15 cellular contexts compared by ENCODE assay signal in genomic region chr9:130576176-130576575, GRCh38. TPM values are rescaled to one million over a fixed set of nuclear protein-coding genes. Genes with fewer than 3 reads are reported as not detected.
DNase-seq lines count a peak whose midpoint lies in the region; ATAC-seq, FAIRE-seq and TF ChIP-seq lines count a peak whose summit lies in the region.
"Had no signal": no experiment of that assay in that cellular context is flagged by ENCODE, and none has a peak within 500 bp of the region (broad histone marks: within the 10 kb centered on the region; RNA-seq: fewer than 3 reads in every experiment).

No MANE protein-coding gene starts in this region.

- no peak overlapping the region for H3K27ac Mint-ChIP-seq in activated T-helper 1 cell treated with anti-CD3 and anti-CD28 coated beads, Interleukin-12 subunit alpha, Interleukin-12 subunit beta, Interleukin-2, Interleukin-4 antibody, amounts not matched to agents 30 ng/mL and 10 ng/mL and 1 ng/mL, durations not matched to agents 14 hours and 24 hours and 36 hours
- H3K27ac Mint-ChIP-seq: CD8-positive, alpha-beta T cell had no signal

- H3K27me3 ChIP-seq in K562 (ENCODE audit: control insufficient read depth in 2 of 2, insufficient read depth in 2 of 2, low read length in 2 of 2) (no peaks in the 10 kb centered on the region), thyroid gland (no peaks in the 10 kb centered on the region)

- H3K27ac ChIP-seq in K562 (ENCODE audit: extremely low read depth, low read depth, low read length), result peak overlapping the region; percentile 49; the same call in 2 of the 3 replicates
- H3K27ac ChIP-seq in thyroid gland, result peak overlapping the region; percentile 16 to 27 (median 21)
- H3K27ac ChIP-seq: RWPE1 had no signal

- BruUV-seq in K562 (replicated peaks; lab: Mats Ljungman, UMichigan), result no TSS peak

- H3K4me3 ChIP-seq in NB4 (ENCODE audit: low read depth, low read length), result no peak overlapping the region
- no peak overlapping the region for H3K4me3 ChIP-seq in K562
- no peak overlapping the region for H3K4me3 ChIP-seq in thyroid gland (replicated peaks in 1 of 3)

- intact Hi-C loops in left ventricle myocardium superior (cut with micrococcal nuclease), result no loop called here
- intact Hi-C loops in Right ventricle myocardium superior (cut with DNase I), result no loop called here
- intact Hi-C loops in K562 (cut with micrococcal nuclease), result loop anchor here (5.0 kb wide), 2 partner anchors 39 to 94 kb away; no protein-coding TSS in a partner anchor
- intact Hi-C loops in thyroid gland (cut with DNase I), result no loop called here
- intact Hi-C loops in activated T-helper 1 cell treated with anti-CD3 and anti-CD28 coated beads, Interleukin-12 subunit alpha, Interleukin-12 subunit beta, Interleukin-2, Interleukin-4 antibody, amounts not matched to agents 30 ng/mL and 10 ng/mL and 1 ng/mL, durations not matched to agents 14 hours and 24 hours and 36 hours (cut with micrococcal nuclease), result loop anchor here (5.0 to 10.0 kb wide), 2 partner anchors 136 to 549 kb away; partner anchors contain the start of gene NUP214

- H3K4me2 ChIP-seq in K562 (ENCODE audit: insufficient read depth, low read length), result peak overlapping the region; percentile 70

- TF ChIP-seq EP300 in K562 (IDR thresholded peaks at IDR 0.05; ENCODE audit: low read length), result peak; percentile 33; the same call in 1 of the 2 replicates

- peaks cover 8% of the 10 kb centered on the region for H3K36me3 ChIP-seq in K562 (ENCODE audit: control insufficient read depth, insufficient read depth, low read length)
- H3K36me3 ChIP-seq in thyroid gland, result no peaks in the 10 kb centered on the region

- DNase-seq in left ventricle myocardium superior (no peak), Right ventricle myocardium superior (no peak), NB4 (ENCODE audit: low read depth) (peak; percentile 10), K562 (ENCODE audit: extremely low read depth in 1 of 4, low spot score in 3 of 4) (peak in 2 of 4 experiments; percentile 49 to 59), thyroid gland (no peak), NCI-H146 (lab: John Stamatoyannopoulos, UW) (no peak)
- DNase-seq in activated T-helper 1 cell treated with anti-CD3 and anti-CD28 coated beads, Interleukin-12 subunit alpha, Interleukin-12 subunit beta, Interleukin-2, Interleukin-4 antibody, amounts not matched to agents 30 ng/mL and 10 ng/mL and 1 ng/mL, durations not matched to agents 14 hours and 24 hours and 36 hours (ENCODE audit: low spot score), result no peak
- DNase-seq: CD8-positive, alpha-beta T cell; IMR-90; NCI-H1092 treated with DMSO at 0.1 percent for 48 hours; NCI-H187; NCI-H446; NCI-H774 had no signal

- ATAC-seq in left ventricle myocardium superior (peak; percentile 18), Right ventricle myocardium superior (ENCODE audit: poor library complexity) (no peak), K562 (peak; percentile 32)
- ATAC-seq: CD8-positive, alpha-beta T cell had no signal

- H3K9me3 ChIP-seq in K562 (replicated peaks; ENCODE audit: control insufficient read depth, insufficient read depth, low read depth, low read length) (no peaks in the 10 kb centered on the region), thyroid gland (no peaks in the 10 kb centered on the region)

- H3K79me2 ChIP-seq in K562 (ENCODE audit: control insufficient read depth, insufficient read depth, low read length), result peaks cover 33% of the 10 kb centered on the region

- no peaks in the 10 kb centered on the region for H3K9me1 ChIP-seq in K562 (ENCODE audit: control insufficient read depth, insufficient read depth, low read length)

- H3K9me3 Mint-ChIP-seq in activated T-helper 1 cell treated with anti-CD3 and anti-CD28 coated beads, Interleukin-12 subunit alpha, Interleukin-12 subunit beta, Interleukin-2, Interleukin-4 antibody, amounts not matched to agents 30 ng/mL and 10 ng/mL and 1 ng/mL, durations not matched to agents 14 hours and 24 hours and 36 hours, result no peaks in the 10 kb centered on the region
- H3K9me3 Mint-ChIP-seq: CD8-positive, alpha-beta T cell had no signal

- H3K9ac ChIP-seq in K562 (ENCODE audit: insufficient read depth in 1 of 2, low read depth in 2 of 2, low read length in 2 of 2), result peak overlapping the region in 1 of 2 experiments; percentile 52; a peak in 2 of 4 replicates

- POLR2A ChIA-PET in K562 (lab: Yijun Ruan, JAX), result interaction anchor here (0.6 to 1.7 kb wide), 3 partner anchors 12 to 41 kb away, joined by 3 to 5 read pairs (median 3); no protein-coding TSS in a partner anchor

- H4K20me1 ChIP-seq in K562 (replicated peaks; ENCODE audit: control insufficient read depth, insufficient read depth, low read length), result no peaks in the 10 kb centered on the region; the same call in none of the 2 replicates

- CTCF ChIA-PET in K562 (lab: Yijun Ruan, JAX; ENCODE audit: low intra/inter-chr PET ratio), result no interaction called here

- WGBS in K562 (ENCODE audit: insufficient coverage, low coverage, missing lambda C conversion rate), result 2% methylated on average over 4 of the region's 4 CpGs
- WGBS in thyroid gland, 2 donors, result 71 to 82% methylated on average over 4 of the region's 4 CpGs

- peak; percentile 80 for FAIRE-seq in K562 (lab: Jason Lieb, UNC)
- FAIRE-seq: H54 had no signal

- TF ChIP-seq POLR2A in NB4 (IDR thresholded peaks at IDR 0.05; ENCODE audit: extremely low read depth, insufficient read length) (no peak), K562 (conservative IDR thresholded peaks at IDR 0.05) (no peak), thyroid gland (IDR thresholded peaks at IDR 0.05) (no peak)

- no peaks in the 10 kb centered on the region for H3K36me3 Mint-ChIP-seq in activated T-helper 1 cell treated with anti-CD3 and anti-CD28 coated beads, Interleukin-12 subunit alpha, Interleukin-12 subunit beta, Interleukin-2, Interleukin-4 antibody, amounts not matched to agents 30 ng/mL and 10 ng/mL and 1 ng/mL, durations not matched to agents 14 hours and 24 hours and 36 hours (ENCODE audit: low read depth)

- H3K27me3 Mint-ChIP-seq in activated T-helper 1 cell treated with anti-CD3 and anti-CD28 coated beads, Interleukin-12 subunit alpha, Interleukin-12 subunit beta, Interleukin-2, Interleukin-4 antibody, amounts not matched to agents 30 ng/mL and 10 ng/mL and 1 ng/mL, durations not matched to agents 14 hours and 24 hours and 36 hours (ENCODE audit: insufficient read depth), result peaks cover 2% of the 10 kb centered on the region

- peak overlapping the region; percentile 91 for H2AFZ ChIP-seq in K562 (ENCODE audit: low read depth, low read length)

- in situ Hi-C loops in K562 (cut with MboI), result no loop called here

- H3K4me1 Mint-ChIP-seq in activated T-helper 1 cell treated with anti-CD3 and anti-CD28 coated beads, Interleukin-12 subunit alpha, Interleukin-12 subunit beta, Interleukin-2, Interleukin-4 antibody, amounts not matched to agents 30 ng/mL and 10 ng/mL and 1 ng/mL, durations not matched to agents 14 hours and 24 hours and 36 hours (ENCODE audit: low read depth), result peaks cover 20% of the 10 kb centered on the region

- H3K4me3 Mint-ChIP-seq in activated T-helper 1 cell treated with anti-CD3 and anti-CD28 coated beads, Interleukin-12 subunit alpha, Interleukin-12 subunit beta, Interleukin-2, Interleukin-4 antibody, amounts not matched to agents 30 ng/mL and 10 ng/mL and 1 ng/mL, durations not matched to agents 14 hours and 24 hours and 36 hours, result no peak overlapping the region
- H3K4me3 Mint-ChIP-seq: CD8-positive, alpha-beta T cell had no signal

- TF ChIP-seq CTCF in NB4 (IDR thresholded peaks at IDR 0.05; ENCODE audit: low read depth, low read length), result no peak
- no peak for TF ChIP-seq CTCF in K562 (IDR thresholded peaks at IDR 0.05 in 2 of 3, conservative IDR thresholded peaks at IDR 0.05 in 1 of 3; ENCODE audit: insufficient read depth in 2 of 3, low read depth in 1 of 3, low read length in 3 of 3)
- TF ChIP-seq CTCF in thyroid gland (IDR thresholded peaks at IDR 0.05), result no peak

- H3K4me1 ChIP-seq in K562 (replicated peaks in 1 of 2; ENCODE audit: control insufficient read depth in 2 of 2, insufficient read depth in 2 of 2, low read length in 2 of 2) (peaks cover 0 to 22% of the 10 kb centered on the region in 2 experiments; a peak in 4 of 5 replicates), thyroid gland (peaks cover 25 to 41% of the 10 kb centered on the region in 2 donors)

- peak; percentile 11 to 19; a peak in 1 of 4 replicates for TF ChIP-seq RAD21 in K562 (CRISPR knock-in tag; conservative IDR thresholded peaks at IDR 0.05 in 1 of 2, IDR thresholded peaks at IDR 0.05 in 1 of 2)

RNA-seq across cellular contexts. Expression of gene FUBP3, which starts 3.2 kb away (rescaled TPM):
- total RNA-seq in left ventricle myocardium superior (24.1 TPM), Right ventricle myocardium superior (23.0 TPM), K562 (2014; rRNA removed) (64.0 and 82.7 TPM in 2 replicates), K562 (2014; rRNA removed; fragmentation: Illumina TruSeq; extraction: Trizol) (41.0 and 43.2 TPM in 2 replicates), K562 (2015; rRNA removed; fragmentation: Illumina TruSeq; extraction: Trizol) (45.0 and 48.1 TPM in 2 replicates), K562 (2021) (51.7 and 54.0 TPM in 2 replicates), thyroid gland (10 to 100 TPM; 71.7 to 83.9 (median 77.8) TPM)
- 99.7 and 118 TPM in 2 replicates for total RNA-seq in K562 (2011; cell fraction: chromatin; rRNA removed; ENCODE audit: low replicate concordance)
- total RNA-seq in K562 (2011; cell fraction: nucleolus; rRNA removed), result 54.1 and 60.0 TPM in 2 replicates
- 85.2 and 92.0 TPM in 2 replicates for total RNA-seq in K562 (2011; cell fraction: nucleoplasm; rRNA removed)
- polyA plus RNA-seq in K562 (2011; rRNA removed) (35.3 and 40.1 TPM in 2 replicates), K562 (2014; fragmentation: Illumina TruSeq; extraction: Trizol) (57.0 and 70.8 TPM in 2 replicates), K562 (2014; fragmentation: Nextera tagmentation; extraction: Ambion mirVana) (1 to 10 TPM; 3.0 to 7.1 TPM), K562 (2014; rRNA removed) (56.8 and 68.9 TPM in 2 replicates)
- 18.3 and 22.3 TPM in 2 replicates for polyA plus RNA-seq in K562 (2011; cell fraction: cytosol; rRNA removed)
- polyA plus RNA-seq in K562 (2011; cell fraction: nucleus; rRNA removed), result 86.0 and 122 TPM in 2 replicates
- 45.9 and 47.7 TPM in 2 replicates for polyA plus RNA-seq in K562 (2012)
- 36.6 and 40.7 TPM in 2 replicates for polyA minus RNA-seq in K562 (2011; rRNA and poly(A)+ RNA removed)
- polyA minus RNA-seq in K562 (2011; cell fraction: cytosol; rRNA and poly(A)+ RNA removed), result 19.4 and 26.0 TPM in 2 replicates
- 28.1 and 35.4 TPM in 2 replicates for polyA minus RNA-seq in K562 (2011; cell fraction: nucleus; rRNA and poly(A)+ RNA removed)
- total RNA-seq in activated T-helper 1 cell treated with anti-CD3 and anti-CD28 coated beads, Interleukin-12 subunit alpha, Interleukin-12 subunit beta, Interleukin-2, Interleukin-4 antibody, amounts not matched to agents 30 ng/mL and 10 ng/mL and 1 ng/mL, durations not matched to agents 14 hours and 24 hours and 36 hours, result 52.6 and 54.6 TPM in 2 replicates

Comparison
In these comparisons a context has a peak if more than half of its experiments do, and no peak if none do; other contexts are left out.
1. intact Hi-C loops: an anchor here in K562 (5.0 kb wide) and activated T-helper 1 cell treated with anti-CD3 and anti-CD28 coated beads, Interleukin-12 subunit alpha, Interleukin-12 subunit beta, Interleukin-2, Interleukin-4 antibody, amounts not matched to agents 30 ng/mL and 10 ng/mL and 1 ng/mL, durations not matched to agents 14 hours and 24 hours and 36 hours (5.0 to 10.0 kb wide); none called in left ventricle myocardium superior, Right ventricle myocardium superior and thyroid gland.